Comparison of ENCODE assay signal across 9 cellular contexts in genomic region chr1:23557471-23558124, GRCh38. TPM values are rescaled to one million over a fixed set of nuclear protein-coding genes. Genes with fewer than 3 reads are reported as not detected.
DNase-seq lines count a peak whose midpoint lies in the region; ATAC-seq and TF ChIP-seq lines count a peak whose summit lies in the region.
"Had no signal": no experiment of that assay in that cellular context is flagged by ENCODE, and none has a peak within 500 bp of the region (broad histone marks: within the 10 kb centered on the region; RNA-seq: fewer than 3 reads in every experiment).

No MANE protein-coding gene starts in this region.

- H3K36me3 ChIP-seq in H7 (replicated peaks; ENCODE audit: control insufficient read depth, insufficient read depth, low read length) (no peaks in the 10 kb centered on the region), WERI-Rb-1 (peaks cover 31% of the 10 kb centered on the region)

- TF ChIP-seq CTCF in WERI-Rb-1 (IDR thresholded peaks at IDR 0.05; ENCODE audit: low read depth, low read length) (no peak), glutamatergic neuron (IDR thresholded peaks at IDR 0.05; ENCODE audit: partially characterized antibody, unreplicated experiment) (no peak)

- ATAC-seq in GM19452 (IDR thresholded peaks at IDR 0.05; ENCODE audit: unreplicated experiment) (no peak), HG03378 (IDR thresholded peaks at IDR 0.05; ENCODE audit: unreplicated experiment) (no peak)

- no peaks in the 10 kb centered on the region for H3K36me3 Mint-ChIP-seq in glutamatergic neuron (ENCODE audit: unreplicated experiment)

- no peak overlapping the region for H3K27ac Mint-ChIP-seq in glutamatergic neuron (ENCODE audit: unreplicated experiment)

- peak overlapping the region; percentile 96 for H3K27ac ChIP-seq in WERI-Rb-1
- H3K27ac ChIP-seq in skin epidermis: peak overlapping the region in 20 of 21 experiments; percentile 74 to 99 (median 89)
- H3K27ac ChIP-seq: HL-60 had no signal

- DNase-seq in H7: no peak
- no peak for DNase-seq in WERI-Rb-1
- DNase-seq in glutamatergic neuron: no peak
- DNase-seq in NOMO-1 treated with DMSO at 0.1 percent for 48 hours (lab: John Stamatoyannopoulos, UW; ENCODE audit: unreplicated experiment): no peak
- DNase-seq in cortex of kidney (lab: John Stamatoyannopoulos, UW): no peak

- peaks cover 50% of the 10 kb centered on the region for H3K4me1 Mint-ChIP-seq in glutamatergic neuron (ENCODE audit: low read depth, unreplicated experiment)

- peak overlapping the region; percentile 83 for H3K4me3 ChIP-seq in H7 (ENCODE audit: insufficient read depth, low read depth, low read length)
- peak overlapping the region; percentile 89 for H3K4me3 ChIP-seq in WERI-Rb-1 (ENCODE audit: low read depth, low read length)
- H3K4me3 ChIP-seq in skin epidermis: peak overlapping the region; percentile 61 to 83 (median 74)

- H3K9me3 Mint-ChIP-seq in glutamatergic neuron (ENCODE audit: unreplicated experiment): peaks cover 11% of the 10 kb centered on the region

- H3K27me3 ChIP-seq in H7 (ENCODE audit: control insufficient read depth, insufficient read depth, low read length) (peaks cover 25% of the 10 kb centered on the region), WERI-Rb-1 (ENCODE audit: insufficient read depth, low read depth, severe bottlenecking) (no peaks in the 10 kb centered on the region)

- H3K4me3 Mint-ChIP-seq in glutamatergic neuron (ENCODE audit: unreplicated experiment): peak overlapping the region; percentile 93

- H3K27me3 Mint-ChIP-seq in glutamatergic neuron (ENCODE audit: unreplicated experiment): peaks cover 17% of the 10 kb centered on the region

- no peaks in the 10 kb centered on the region for H3K9me3 ChIP-seq in WERI-Rb-1 (ENCODE audit: severe bottlenecking)

RNA-seq across cellular contexts. Expression of gene ID3, which starts 1.7 kb away (rescaled TPM):
- total RNA-seq in H7 (2014; rRNA removed; shearing (Covaris generic)): 149 and 160 TPM in 2 replicates
- total RNA-seq in glutamatergic neuron (ENCODE audit: unreplicated experiment): 10.9 TPM

RNA-seq across cellular contexts. Expression of gene E2F2, which starts 26.6 kb away (rescaled TPM):
- 7.8 and 9.9 TPM in 2 replicates for total RNA-seq in H7 (2014; rRNA removed; shearing (Covaris generic))
- total RNA-seq in glutamatergic neuron (ENCODE audit: unreplicated experiment): 5.4 TPM

Comparison
In these comparisons a context has a peak if more than half of its experiments do, and no peak if none do; other contexts are left out.
1. RNA of gene ID3, which starts 1.7 kb away (total RNA-seq): 149 to 160 TPM in H7; 10.9 TPM in glutamatergic neuron (single experiment); every median in the first group is over 10 times any median in the second.
2. Peak in every context shown above with its lines, with median percentiles within 50 percentile points of each other: H3K4me3 ChIP-seq.